ENCODE assay signal across 12 cellular contexts in genomic region chr3:133941390-133941789, GRCh38. TPM values are rescaled to one million over a fixed set of nuclear protein-coding genes. Genes with fewer than 3 reads are reported as not detected.
DNase-seq lines count a peak whose midpoint lies in the region; ATAC-seq and TF ChIP-seq lines count a peak whose summit lies in the region.
"Had no signal": no experiment of that assay in that cellular context is flagged by ENCODE, and none has a peak within 500 bp of the region (broad histone marks: within the 10 kb centered on the region; RNA-seq: fewer than 3 reads in every experiment).

No MANE protein-coding gene starts in this region.

- 72 to 74% methylated on average over 6 of the region's 6 CpGs for WGBS in upper lobe of left lung, 2 donors

- H3K36me3 ChIP-seq in upper lobe of left lung = peaks cover 0 to 73% (median 14%) of the 10 kb centered on the region in 4 donors
- H3K36me3 ChIP-seq: uterus had no signal

- H3K27me3 ChIP-seq in upper lobe of left lung = no peaks in the 10 kb centered on the region
- H3K27me3 ChIP-seq: uterus had no signal

- ATAC-seq in SK-N-SH treated with all-trans-retinoic acid at 6 μM for 48 hours = peak; percentile 38
- no peak for ATAC-seq in GM18858 (IDR thresholded peaks at IDR 0.05; ENCODE audit: unreplicated experiment)
- ATAC-seq in HG02981 (IDR thresholded peaks at IDR 0.05; ENCODE audit: unreplicated experiment) = no peak
- ATAC-seq in upper lobe of left lung (ENCODE audit: low FRiP score in 2 of 2) = no peak

- peaks cover 18 to 42% (median 33%) of the 10 kb centered on the region in 4 donors for H3K4me1 ChIP-seq in upper lobe of left lung
- H3K4me1 ChIP-seq: uterus had no signal

- peak overlapping the region in 2 of 4 donors; percentile 87 to 92 for H3K27ac ChIP-seq in upper lobe of left lung

- no peak for TF ChIP-seq EP300 in upper lobe of left lung (IDR thresholded peaks at IDR 0.05)

- no peak for TF ChIP-seq CTCF in fibroblast of the aortic adventitia (IDR thresholded peaks at IDR 0.05; ENCODE audit: insufficient read depth, low read length)
- peak; percentile 2 for TF ChIP-seq CTCF in retinal pigment epithelial cell (conservative IDR thresholded peaks at IDR 0.05; ENCODE audit: low read depth, low read length)
- no peak for TF ChIP-seq CTCF in upper lobe of left lung (IDR thresholded peaks at IDR 0.05)

- H3K9me3 ChIP-seq in upper lobe of left lung = no peaks in the 10 kb centered on the region
- H3K9me3 ChIP-seq: uterus had no signal

- TF ChIP-seq POLR2A in upper lobe of left lung (IDR thresholded peaks at IDR 0.05) = no peak

- DNase-seq in H4 (ENCODE audit: low spot score) (peak; percentile 91), fibroblast of the aortic adventitia (ENCODE audit: low read depth) (peak; percentile 52), retinal pigment epithelial cell (ENCODE audit: low read depth) (no peak), upper lobe of left lung (no peak), NCI-H146 (lab: John Stamatoyannopoulos, UW) (no peak)
- DNase-seq: activated CD8-positive, alpha-beta T cell treated with anti-CD3 and anti-CD28 coated beads, Interleukin-2, amount 10 ng/mL, durations not matched to agents 7 days and 5 days; activated naive CD4-positive, alpha-beta T cell treated with anti-CD3 and anti-CD28 coated beads for 36 hours; NCI-H1105 treated with DMSO at 0.1 percent for 48 hours had no signal

- no peak overlapping the region for H3K4me3 ChIP-seq in fibroblast of the aortic adventitia (ENCODE audit: low read depth, low read length)
- H3K4me3 ChIP-seq in retinal pigment epithelial cell (ENCODE audit: low read length) = no peak overlapping the region
- H3K4me3 ChIP-seq in upper lobe of left lung = no peak overlapping the region
- H3K4me3 ChIP-seq: uterus had no signal

TF ChIP-seq in SK-N-SH treated with all-trans-retinoic acid at 6 μM for 48 hours, 23 proteins besides CTCF, POLR2A, EP300 and RAD21:
- TF ChIP-seq, protein P1, sequence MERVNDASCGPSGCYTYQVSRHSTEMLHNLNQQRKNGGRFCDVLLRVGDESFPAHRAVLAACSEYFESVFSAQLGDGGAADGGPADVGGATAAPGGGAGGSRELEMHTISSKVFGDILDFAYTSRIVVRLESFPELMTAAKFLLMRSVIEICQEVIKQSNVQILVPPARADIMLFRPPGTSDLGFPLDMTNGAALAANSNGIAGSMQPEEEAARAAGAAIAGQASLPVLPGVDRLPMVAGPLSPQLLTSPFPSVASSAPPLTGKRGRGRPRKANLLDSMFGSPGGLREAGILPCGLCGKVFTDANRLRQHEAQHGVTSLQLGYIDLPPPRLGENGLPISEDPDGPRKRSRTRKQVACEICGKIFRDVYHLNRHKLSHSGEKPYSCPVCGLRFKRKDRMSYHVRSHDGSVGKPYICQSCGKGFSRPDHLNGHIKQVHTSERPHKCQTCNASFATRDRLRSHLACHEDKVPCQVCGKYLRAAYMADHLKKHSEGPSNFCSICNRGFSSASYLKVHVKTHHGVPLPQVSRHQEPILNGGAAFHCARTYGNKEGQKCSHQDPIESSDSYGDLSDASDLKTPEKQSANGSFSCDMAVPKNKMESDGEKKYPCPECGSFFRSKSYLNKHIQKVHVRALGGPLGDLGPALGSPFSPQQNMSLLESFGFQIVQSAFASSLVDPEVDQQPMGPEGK (CRISPR knock-in tag; IDR thresholded peaks at IDR 0.05; ENCODE audit: borderline replicate concordance) = no peak
- TF ChIP-seq RARB (CRISPR knock-in tag; IDR thresholded peaks at IDR 0.05) = 0 out of 2 replicates have a peak, but pooled peaks have one; percentile 19

RNA-seq across cellular contexts. Expression of gene RAB6B, which starts 45.7 kb away (rescaled TPM):
- total RNA-seq in H4 (2014; rRNA removed; shearing (Covaris generic)) = 1.1 and 1.5 TPM in 2 replicates
- total RNA-seq in fibroblast of the aortic adventitia (ENCODE audit: low replicate concordance) (0.36 and 0.49 TPM in 2 replicates), upper lobe of left lung (1 to 10 TPM in 5 of 6 donors, under 1 TPM in 1; 1.00 to 6.3 (median 2.8) TPM)
- total RNA-seq: activated naive CD4-positive, alpha-beta T cell treated with anti-CD3 and anti-CD28 coated beads for 36 hours had no signal

Comparison
In these comparisons a context has a peak if more than half of its experiments do, and no peak if none do; other contexts are left out.
1. DNase-seq: peak in H4 (single experiment) and fibroblast of the aortic adventitia (single experiment); none in retinal pigment epithelial cell (single experiment), upper lobe of left lung (0 of 2) and NCI-H146 (single experiment).